Comparison of ENCODE assay signal across 8 cellular contexts in the genomic region with DNA sequence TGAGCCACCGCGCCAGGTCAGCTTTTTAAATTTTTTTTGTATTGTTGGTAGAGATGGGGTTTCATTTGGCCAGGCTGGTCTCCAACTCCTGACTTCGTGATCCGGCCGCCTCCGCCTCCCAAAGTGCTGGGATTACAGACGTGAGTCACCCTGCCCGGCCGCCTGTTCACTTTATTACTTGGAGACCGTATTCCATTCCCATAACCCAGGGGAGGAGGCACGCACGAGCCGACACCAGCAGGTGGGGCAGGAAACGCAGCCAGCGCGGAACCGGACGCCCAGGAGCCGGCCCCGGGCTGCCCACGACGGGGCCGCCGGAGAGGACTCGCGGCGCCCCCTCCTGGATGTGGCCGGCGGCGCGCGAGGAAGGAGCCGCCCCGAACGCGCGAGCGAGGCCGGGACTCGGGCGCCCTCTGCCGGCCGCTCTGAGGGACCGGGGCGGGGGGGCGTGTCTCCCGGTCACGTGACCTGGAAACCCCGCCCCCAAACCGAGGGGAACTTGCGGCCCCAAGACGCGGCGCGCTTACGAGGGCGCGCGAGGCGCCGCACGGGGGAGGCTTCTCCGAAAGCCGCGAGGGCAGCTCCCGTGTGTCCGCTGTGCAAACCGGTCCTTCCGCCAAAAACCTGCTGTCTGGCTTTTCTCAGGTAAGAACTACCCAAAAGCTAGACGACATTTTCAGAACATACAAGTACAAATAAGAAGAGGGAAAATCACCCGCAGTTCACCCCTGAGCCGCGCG. TPM values are rescaled to one million over a fixed set of nuclear protein-coding genes. Genes with fewer than 3 reads are reported as not detected.
DNase-seq lines count a peak whose midpoint lies in the region; ATAC-seq and TF ChIP-seq lines count a peak whose summit lies in the region.

No MANE protein-coding gene starts in this region.

- WGBS in endodermal cell (ENCODE audit: insufficient coverage in 1 of 2, insufficient read length in 1 of 2), 2 experiments = 35 to 58% methylated on average over 38 to 74 of the region's 74 CpGs

- ATAC-seq in CD8-positive, alpha-beta T cell = peak; percentile 95
- ATAC-seq in GM19463 (IDR thresholded peaks at IDR 0.05; ENCODE audit: unreplicated experiment) = peak; percentile 81

- H3K36me3 ChIP-seq in CD8-positive, alpha-beta T cell (ENCODE audit: insufficient read depth, low read length) = no peaks in the 10 kb centered on the region
- H3K36me3 ChIP-seq in endodermal cell (ENCODE audit: control insufficient read depth, insufficient read depth, low read length) = peaks cover 10% of the 10 kb centered on the region

- H3K27ac ChIP-seq in CD8-positive, alpha-beta T cell (ENCODE audit: low read depth, low read length) = no peak overlapping the region
- H3K27ac ChIP-seq in endodermal cell (ENCODE audit: low read depth, low read length) = no peak overlapping the region

- peak; percentile 99 for TF ChIP-seq CTCF in CD8-positive, alpha-beta T cell (IDR thresholded peaks at IDR 0.05)
- TF ChIP-seq CTCF in endodermal cell (conservative IDR thresholded peaks at IDR 0.05) = peak; percentile 100

- H3K27me3 Mint-ChIP-seq in CD8-positive, alpha-beta T cell (ENCODE audit: low read depth) = no peaks in the 10 kb centered on the region
- H3K27me3 Mint-ChIP-seq in IgD-negative memory B cell (no peaks in the 10 kb centered on the region), endodermal cell (ENCODE audit: insufficient read depth) (peaks cover 4% of the 10 kb centered on the region)

- H3K36me3 Mint-ChIP-seq in CD8-positive, alpha-beta T cell = peaks cover 12% of the 10 kb centered on the region
- H3K36me3 Mint-ChIP-seq in IgD-negative memory B cell = no peaks in the 10 kb centered on the region
- H3K36me3 Mint-ChIP-seq in endodermal cell (ENCODE audit: low read depth) = peaks cover 28% of the 10 kb centered on the region

- no peaks in the 10 kb centered on the region for H3K27me3 ChIP-seq in CD8-positive, alpha-beta T cell (ENCODE audit: insufficient read depth, low read length)
- no peaks in the 10 kb centered on the region for H3K27me3 ChIP-seq in endodermal cell (ENCODE audit: control insufficient read depth, insufficient read depth, low read length, poor library complexity, severe bottlenecking)

- H3K9me3 ChIP-seq in CD8-positive, alpha-beta T cell (ENCODE audit: low read length) = no peaks in the 10 kb centered on the region
- peaks cover 15% of the 10 kb centered on the region for H3K9me3 ChIP-seq in endodermal cell (ENCODE audit: control insufficient read depth, low read length)

- H3K4me1 ChIP-seq in CD8-positive, alpha-beta T cell (ENCODE audit: insufficient read depth, low read length) = peaks cover 4% of the 10 kb centered on the region
- H3K4me1 ChIP-seq in endodermal cell (ENCODE audit: control insufficient read depth, insufficient read depth, low read length) = no peaks in the 10 kb centered on the region

- POLR2A ChIA-PET in CD8-positive, alpha-beta T cell (lab: Charles Lee) = interaction anchor here (1.5 kb wide), 1 partner anchor 68 kb away, joined by 4 read pairs; no protein-coding TSS in a partner anchor

- peak overlapping the region; percentile 79 for H3K4me3 Mint-ChIP-seq in CD8-positive, alpha-beta T cell
- H3K4me3 Mint-ChIP-seq in IgD-negative memory B cell (peak overlapping the region; percentile 75 to 82 (median 77)), endodermal cell (no peak overlapping the region)

- H3K27ac Mint-ChIP-seq in CD8-positive, alpha-beta T cell = peak overlapping the region; percentile 81
- H3K27ac Mint-ChIP-seq in IgD-negative memory B cell = peak overlapping the region; percentile 73 to 89 (median 76)
- H3K27ac Mint-ChIP-seq in endodermal cell = no peak overlapping the region

- intact Hi-C loops in CD8-positive, alpha-beta T cell (cut with DNase I, micrococcal nuclease) = loop anchor here (1.0 to 5.0 kb wide), 6 partner anchors 11 to 409 kb away; partner anchors contain the start of genes RNH1 (in 2 of the 2), AP2A2 (in 1 of the 2) and HRAS (in 1 of the 2)

- DNase-seq in CD8-positive, alpha-beta T cell = peak; percentile 82 to 98 (median 87)
- peak; percentile 78 to 82 for DNase-seq in activated CD4-positive, alpha-beta T cell treated with anti-CD3 and anti-CD28 coated beads, Interleukin-2, amount 50 U/mL, for 48 hours
- peak; percentile 92 for DNase-seq in endodermal cell
- DNase-seq in mucosa of gallbladder (ENCODE audit: low spot score) = peak; percentile 83
- peak; percentile 82 for DNase-seq in stimulated activated CD8-positive, alpha-beta memory T cell treated with anti-CD3 and anti-CD28 coated beads, Interleukin-2, amount 100 ng/mL, for 48 hours (ENCODE audit: low read depth in 2 of 2)
- DNase-seq in NCI-H187 (lab: John Stamatoyannopoulos, UW) = no peak

- peak overlapping the region; percentile 46 for H3K4me3 ChIP-seq in CD8-positive, alpha-beta T cell (ENCODE audit: low read depth, low read length)
- H3K4me3 ChIP-seq in endodermal cell (ENCODE audit: low read length) = peak overlapping the region; percentile 56

- peaks cover 4% of the 10 kb centered on the region for H3K9me3 Mint-ChIP-seq in CD8-positive, alpha-beta T cell
- H3K9me3 Mint-ChIP-seq in IgD-negative memory B cell (no peaks in the 10 kb centered on the region), endodermal cell (peaks cover 37% of the 10 kb centered on the region)

- H3K4me1 Mint-ChIP-seq in CD8-positive, alpha-beta T cell (ENCODE audit: low read depth) = peaks cover 5% of the 10 kb centered on the region
- H3K4me1 Mint-ChIP-seq in IgD-negative memory B cell (peaks cover 2 to 4% (median 3%) of the 10 kb centered on the region in 3 donors), endodermal cell (no peaks in the 10 kb centered on the region)

- CTCF ChIA-PET in CD8-positive, alpha-beta T cell (lab: Charles Lee) = interaction anchor here (0.6 to 1.6 kb wide), 17 partner anchors 9 to 268 kb away, joined by 3 to 7 read pairs (median 3); partner anchors contain the start of genes HRAS and SCT

- H3K9ac ChIP-seq in endodermal cell (ENCODE audit: extremely low read depth, low read length, poor library complexity, severe bottlenecking) = no peak overlapping the region

RNA-seq across cellular contexts. Expression of gene RNH1, which starts 11.6 kb away (rescaled TPM):
- total RNA-seq in CD8-positive, alpha-beta T cell = 100 to 1,000 TPM; 134 to 145 TPM
- polyA plus RNA-seq in IgD-negative memory B cell = 202 TPM
- total RNA-seq in endodermal cell (10 to 100 TPM; 42.7 to 43.2 TPM), mucosa of gallbladder (156 TPM)
- polyA plus RNA-seq in endodermal cell (2013, experiment 1 of 2) = 43.7 TPM
- polyA plus RNA-seq in endodermal cell (2013, experiment 2 of 2) = 42.8 TPM

RNA-seq across cellular contexts. Expression of gene HRAS, which starts 16.7 kb away (rescaled TPM):
- 10 to 100 TPM; 25.2 to 25.5 TPM for total RNA-seq in CD8-positive, alpha-beta T cell
- 22.5 TPM for polyA plus RNA-seq in IgD-negative memory B cell
- total RNA-seq in endodermal cell = 10 to 100 TPM; 64.8 to 68.2 TPM
- polyA plus RNA-seq in endodermal cell (2013, experiment 1 of 2) = 48.8 TPM
- 45.1 TPM for polyA plus RNA-seq in endodermal cell (2013, experiment 2 of 2)
- total RNA-seq in mucosa of gallbladder = 51.1 TPM

RNA-seq across cellular contexts. Expression of gene LRRC56, which starts 18.7 kb away (rescaled TPM):
- 1 to 10 TPM; 3.2 TPM for total RNA-seq in CD8-positive, alpha-beta T cell
- 2.6 TPM for polyA plus RNA-seq in IgD-negative memory B cell
- total RNA-seq in endodermal cell (1 to 10 TPM; 3.0 to 4.3 TPM), mucosa of gallbladder (9.4 TPM)
- 0.93 TPM for polyA plus RNA-seq in endodermal cell (2013, experiment 1 of 2)
- 1.3 TPM for polyA plus RNA-seq in endodermal cell (2013, experiment 2 of 2)

RNA-seq across cellular contexts. Expression of gene LMNTD2, which starts 41.9 kb away (rescaled TPM):
- total RNA-seq in CD8-positive, alpha-beta T cell = 1 to 10 TPM; 4.2 to 5.6 TPM
- polyA plus RNA-seq in IgD-negative memory B cell = 3.8 TPM
- total RNA-seq in endodermal cell = 10 to 100 TPM in 1 of 2 donors, 1 to 10 TPM in 1; 8.5 to 13.3 TPM
- 1.8 TPM for polyA plus RNA-seq in endodermal cell (2013, experiment 1 of 2)
- polyA plus RNA-seq in endodermal cell (2013, experiment 2 of 2) = 1.8 TPM
- total RNA-seq in mucosa of gallbladder = 7.5 TPM

RNA-seq across cellular contexts. Expression of gene RASSF7, which starts 42.1 kb away (rescaled TPM):
- total RNA-seq in CD8-positive, alpha-beta T cell = 10 to 100 TPM; 11.8 to 15.3 TPM
- 42.0 TPM for polyA plus RNA-seq in IgD-negative memory B cell
- total RNA-seq in endodermal cell (10 to 100 TPM; 34.2 to 36.3 TPM), mucosa of gallbladder (179 TPM)
- polyA plus RNA-seq in endodermal cell (2013, experiment 1 of 2) = 11.3 TPM
- polyA plus RNA-seq in endodermal cell (2013, experiment 2 of 2) = 14.6 TPM

Comparison
In these comparisons a context has a peak if more than half of its experiments do, and no peak if none do; other contexts are left out.
1. DNase-seq: peak in CD8-positive, alpha-beta T cell (7 of 7), activated CD4-positive, alpha-beta T cell treated with anti-CD3 and anti-CD28 coated beads, Interleukin-2, amount 50 U/mL, for 48 hours (2 of 2), endodermal cell (single experiment), mucosa of gallbladder (single experiment) and stimulated activated CD8-positive, alpha-beta memory T cell treated with anti-CD3 and anti-CD28 coated beads, Interleukin-2, amount 100 ng/mL, for 48 hours (2 of 2); none in NCI-H187 (0 of 2).